Comparison of ENCODE assay signal across 8 cellular contexts in genomic region chr19:35740108-35740422, GRCh38. TPM values are rescaled to one million over a fixed set of nuclear protein-coding genes. Genes with fewer than 3 reads are reported as not detected.
DNase-seq lines count a peak whose midpoint lies in the region; ATAC-seq, FAIRE-seq and TF ChIP-seq lines count a peak whose summit lies in the region.

No MANE protein-coding gene starts in this region.

- DNase-seq in CD4-positive, CD25-positive, alpha-beta regulatory T cell, result no peak
- no peak for DNase-seq in HAP-1 (ENCODE audit: low spot score in 2 of 2)
- no peak for DNase-seq in activated CD4-positive, alpha-beta memory T cell treated with anti-CD3 and anti-CD28 coated beads for 36 hours
- no peak for DNase-seq in kidney
- DNase-seq in thyroid gland, result no peak
- DNase-seq in G401 (ENCODE audit: low spot score), result no peak
- DNase-seq in RPMI8226, result no peak

- CTCF ChIA-PET in activated CD4-positive, alpha-beta memory T cell treated with anti-CD3 and anti-CD28 coated beads for 36 hours (lab: Charles Lee), result interaction anchor here (1.0 to 3.6 kb wide), 5 partner anchors 21 to 45 kb away, joined by 3 to 24 read pairs (median 4); partner anchors contain the start of gene ZBTB32

- peaks cover 14% of the 10 kb centered on the region for H3K36me3 Mint-ChIP-seq in CD4-positive, CD25-positive, alpha-beta regulatory T cell
- peaks cover 48% of the 10 kb centered on the region for H3K36me3 Mint-ChIP-seq in activated CD4-positive, alpha-beta memory T cell treated with anti-CD3 and anti-CD28 coated beads for 36 hours

- TF ChIP-seq POLR2A in thyroid gland (IDR thresholded peaks at IDR 0.05), result no peak

- H3K9me3 Mint-ChIP-seq in CD4-positive, CD25-positive, alpha-beta regulatory T cell, result no peaks in the 10 kb centered on the region
- H3K9me3 Mint-ChIP-seq in activated CD4-positive, alpha-beta memory T cell treated with anti-CD3 and anti-CD28 coated beads for 36 hours, result no peaks in the 10 kb centered on the region

- H3K4me3 ChIP-seq in CD4-positive, CD25-positive, alpha-beta regulatory T cell (ENCODE audit: low read depth, low read length), result peak overlapping the region; percentile 44
- peak overlapping the region; percentile 57 for H3K4me3 ChIP-seq in HAP-1
- peak overlapping the region; percentile 45 to 75 for H3K4me3 ChIP-seq in kidney (ENCODE audit: low read length in 2 of 2)
- peak overlapping the region in 2 of 3 donors; percentile 45 to 73 for H3K4me3 ChIP-seq in thyroid gland (replicated peaks in 1 of 3)

- peaks cover 0 to 70% (median 32%) of the 10 kb centered on the region in 4 donors for H3K4me1 Mint-ChIP-seq in CD4-positive, CD25-positive, alpha-beta regulatory T cell
- peaks cover 30% of the 10 kb centered on the region for H3K4me1 Mint-ChIP-seq in activated CD4-positive, alpha-beta memory T cell treated with anti-CD3 and anti-CD28 coated beads for 36 hours (ENCODE audit: low read depth)

- POLR2A ChIA-PET in activated CD4-positive, alpha-beta memory T cell treated with anti-CD3 and anti-CD28 coated beads for 36 hours (lab: Charles Lee), result interaction anchor here (0.5 to 3.2 kb wide), 9 partner anchors 9 to 195 kb away, joined by 3 to 34 read pairs (median 3); no protein-coding TSS in a partner anchor

- WGBS in thyroid gland, 2 donors, result 3 to 20% methylated on average over 3 to 16 of the region's 16 CpGs

- peaks cover 6% of the 10 kb centered on the region for H3K27me3 Mint-ChIP-seq in CD4-positive, CD25-positive, alpha-beta regulatory T cell
- no peaks in the 10 kb centered on the region for H3K27me3 Mint-ChIP-seq in activated CD4-positive, alpha-beta memory T cell treated with anti-CD3 and anti-CD28 coated beads for 36 hours

- H3K4me1 ChIP-seq in CD4-positive, CD25-positive, alpha-beta regulatory T cell (ENCODE audit: control insufficient read depth, insufficient read depth, low read length, poor library complexity, severe bottlenecking), result peaks cover 71% of the 10 kb centered on the region
- H3K4me1 ChIP-seq in HAP-1 (peaks cover 11% of the 10 kb centered on the region), kidney (ENCODE audit: control insufficient read depth in 1 of 2, insufficient read depth in 1 of 2, low read depth in 1 of 2, low read length in 2 of 2) (peaks cover 0 to 12% of the 10 kb centered on the region in 2 donors), thyroid gland (peaks cover 20 to 24% of the 10 kb centered on the region in 2 donors)

- H3K27ac Mint-ChIP-seq in CD4-positive, CD25-positive, alpha-beta regulatory T cell, result peak overlapping the region in 2 of 3 donors; percentile 97 to 100
- no peak overlapping the region for H3K27ac Mint-ChIP-seq in activated CD4-positive, alpha-beta memory T cell treated with anti-CD3 and anti-CD28 coated beads for 36 hours

- peak overlapping the region; percentile 100 for H3K27ac ChIP-seq in CD4-positive, CD25-positive, alpha-beta regulatory T cell (ENCODE audit: insufficient read depth, low read length, poor library complexity, severe bottlenecking)
- H3K27ac ChIP-seq in kidney (ENCODE audit: low read depth in 2 of 2, low read length in 2 of 2) (peak overlapping the region; percentile 87 to 88), thyroid gland (peak overlapping the region in 2 of 3 donors; percentile 29 to 48)

- ATAC-seq in CD4-positive, CD25-positive, alpha-beta regulatory T cell (ENCODE audit: low read depth in 2 of 2), result no peak
- ATAC-seq in HG03135 (IDR thresholded peaks at IDR 0.05; ENCODE audit: unreplicated experiment), result no peak

- H3K9me3 ChIP-seq in CD4-positive, CD25-positive, alpha-beta regulatory T cell (ENCODE audit: control insufficient read depth in 2 of 2, low read length in 2 of 2), result no peaks in the 10 kb centered on the region
- H3K9me3 ChIP-seq in HAP-1 (no peaks in the 10 kb centered on the region), kidney (ENCODE audit: control insufficient read depth in 1 of 2, low read length in 2 of 2) (no peaks in the 10 kb centered on the region), thyroid gland (no peaks in the 10 kb centered on the region)

- in situ Hi-C loops in HAP-1 (cut with MboI; ENCODE audit: low sequenced_read_pairs), result no loop called here
- in situ Hi-C loops in G401 (cut with HindIII; ENCODE audit: low sequenced_read_pairs), result no loop called here

- no peak for FAIRE-seq in kidney (lab: Jason Lieb, UNC)

- TF ChIP-seq CTCF in kidney (IDR thresholded peaks at IDR 0.05; ENCODE audit: borderline replicate concordance, extremely low read depth, insufficient read depth) (no peak), thyroid gland (IDR thresholded peaks at IDR 0.05) (no peak)

- H3K4me3 Mint-ChIP-seq in CD4-positive, CD25-positive, alpha-beta regulatory T cell, result peak overlapping the region; percentile 91 to 98 (median 96)
- H3K4me3 Mint-ChIP-seq in activated CD4-positive, alpha-beta memory T cell treated with anti-CD3 and anti-CD28 coated beads for 36 hours, result peak overlapping the region; percentile 89

- intact Hi-C loops in activated CD4-positive, alpha-beta memory T cell treated with anti-CD3 and anti-CD28 coated beads for 36 hours (cut with micrococcal nuclease), result loop anchor here (1.0 to 10.0 kb wide), 5 partner anchors 23 to 475 kb away; partner anchors contain the start of genes COX6B1, ETV2, OVOL3 and POLR2I
- intact Hi-C loops in kidney (cut with DNase I) (no loop called here), thyroid gland (cut with DNase I) (no loop called here)

- peaks cover 31% of the 10 kb centered on the region for H3K36me3 ChIP-seq in CD4-positive, CD25-positive, alpha-beta regulatory T cell (ENCODE audit: control insufficient read depth, insufficient read depth, low read length)
- H3K36me3 ChIP-seq in HAP-1 (replicated peaks), result peaks cover 43% of the 10 kb centered on the region
- H3K36me3 ChIP-seq in kidney (ENCODE audit: control insufficient read depth in 1 of 2, insufficient read depth in 2 of 2, low read length in 2 of 2), result peaks cover 11 to 14% of the 10 kb centered on the region in 2 donors
- H3K36me3 ChIP-seq in thyroid gland, result peaks cover 22 to 31% of the 10 kb centered on the region in 2 donors

- peak overlapping the region; percentile 61 to 69 for H3K9ac ChIP-seq in kidney (ENCODE audit: low read length in 2 of 2)

- H3K27me3 ChIP-seq in CD4-positive, CD25-positive, alpha-beta regulatory T cell (ENCODE audit: control insufficient read depth, insufficient read depth, low read length), result no peaks in the 10 kb centered on the region
- H3K27me3 ChIP-seq in HAP-1 (ENCODE audit: low read depth) (no peaks in the 10 kb centered on the region), thyroid gland (no peaks in the 10 kb centered on the region)

RNA-seq across cellular contexts. Expression of gene IGFLR1, which starts 2.2 kb away (rescaled TPM):
- total RNA-seq in CD4-positive, CD25-positive, alpha-beta regulatory T cell, result 80.5 TPM
- 100 to 1,000 TPM; 109 to 151 (median 125) TPM for polyA plus RNA-seq in CD4-positive, CD25-positive, alpha-beta regulatory T cell
- 10 to 100 TPM; 90.1 to 92.8 TPM for total RNA-seq in activated CD4-positive, alpha-beta memory T cell treated with anti-CD3 and anti-CD28 coated beads for 36 hours
- total RNA-seq in kidney (22.3 TPM), thyroid gland (1 to 10 TPM; 5.2 to 6.1 (median 5.9) TPM)
- polyA plus RNA-seq in kidney (ENCODE audit: insufficient read depth, low read depth, low replicate concordance), result 26.0 TPM
- 4.0 and 9.3 TPM in 2 replicates for total RNA-seq in G401 (2014; rRNA removed; shearing (Covaris generic))

RNA-seq across cellular contexts. Expression of gene U2AF1L4, which starts 5.2 kb away (rescaled TPM):
- total RNA-seq in CD4-positive, CD25-positive, alpha-beta regulatory T cell, result 70.8 TPM
- 10 to 100 TPM; 48.4 to 66.5 (median 58.5) TPM for polyA plus RNA-seq in CD4-positive, CD25-positive, alpha-beta regulatory T cell
- 10 to 100 TPM; 34.6 to 37.8 TPM for total RNA-seq in activated CD4-positive, alpha-beta memory T cell treated with anti-CD3 and anti-CD28 coated beads for 36 hours
- total RNA-seq in kidney, result 27.4 TPM
- 47.7 TPM for polyA plus RNA-seq in kidney (ENCODE audit: insufficient read depth, low read depth, low replicate concordance)
- 10 to 100 TPM; 29.7 to 51.7 (median 36.8) TPM for total RNA-seq in thyroid gland
- total RNA-seq in G401 (2014; rRNA removed; shearing (Covaris generic)), result 6.3 and 44.4 TPM in 2 replicates

RNA-seq across cellular contexts. Expression of gene PSENEN, which starts 5.4 kb away (rescaled TPM):
- total RNA-seq in CD4-positive, CD25-positive, alpha-beta regulatory T cell, result 21.1 TPM
- 10 to 100 TPM; 66.1 to 99.6 (median 72.9) TPM for polyA plus RNA-seq in CD4-positive, CD25-positive, alpha-beta regulatory T cell
- 10 to 100 TPM; 46.7 to 47.9 TPM for total RNA-seq in activated CD4-positive, alpha-beta memory T cell treated with anti-CD3 and anti-CD28 coated beads for 36 hours
- total RNA-seq in kidney, result 84.0 TPM
- polyA plus RNA-seq in kidney (ENCODE audit: insufficient read depth, low read depth, low replicate concordance), result 185 TPM
- total RNA-seq in thyroid gland, result 10 to 100 TPM; 34.0 to 73.8 (median 40.5) TPM
- 63.1 and 65.0 TPM in 2 replicates for total RNA-seq in G401 (2014; rRNA removed; shearing (Covaris generic))

RNA-seq across cellular contexts. Expression of gene LIN37, which starts 8.3 kb away (rescaled TPM):
- 11.7 TPM for total RNA-seq in CD4-positive, CD25-positive, alpha-beta regulatory T cell
- polyA plus RNA-seq in CD4-positive, CD25-positive, alpha-beta regulatory T cell, result 10 to 100 TPM in 3 of 4 donors, 1 to 10 TPM in 1; 9.9 to 16.5 (median 11.8) TPM
- total RNA-seq in activated CD4-positive, alpha-beta memory T cell treated with anti-CD3 and anti-CD28 coated beads for 36 hours, result 1 to 10 TPM; 7.5 TPM
- total RNA-seq in kidney (11.2 TPM), thyroid gland (10 to 100 TPM in 2 of 4 donors, 1 to 10 TPM in 2; 8.2 to 21.5 (median 14.1) TPM)
- polyA plus RNA-seq in kidney (ENCODE audit: insufficient read depth, low read depth, low replicate concordance), result 11.4 TPM
- total RNA-seq in G401 (2014; rRNA removed; shearing (Covaris generic)), result 0.80 and 9.2 TPM in 2 replicates

RNA-seq across cellular contexts. Expression of gene HSPB6, which starts 16.8 kb away (rescaled TPM):
- not detected for total RNA-seq in CD4-positive, CD25-positive, alpha-beta regulatory T cell
- not detected for polyA plus RNA-seq in CD4-positive, CD25-positive, alpha-beta regulatory T cell
- under 1 TPM; 0.36 to 0.53 TPM for total RNA-seq in activated CD4-positive, alpha-beta memory T cell treated with anti-CD3 and anti-CD28 coated beads for 36 hours
- total RNA-seq in kidney, result 64.3 TPM
- polyA plus RNA-seq in kidney (ENCODE audit: insufficient read depth, low read depth, low replicate concordance), result 53.1 TPM
- total RNA-seq in thyroid gland, result 10 to 100 TPM; 17.3 to 31.8 (median 23.1) TPM
- not detected in 2 replicates for total RNA-seq in G401 (2014; rRNA removed; shearing (Covaris generic))

Comparison
In these comparisons a context has a peak if more than half of its experiments do, and no peak if none do; other contexts are left out.
1. H3K27ac ChIP-seq: peak in every context shown above with its lines; median percentile 100 in CD4-positive, CD25-positive, alpha-beta regulatory T cell; 88 in kidney; 38 in thyroid gland.